Comparison of ENCODE assay signal across 1 cellular context in the genomic region with DNA sequence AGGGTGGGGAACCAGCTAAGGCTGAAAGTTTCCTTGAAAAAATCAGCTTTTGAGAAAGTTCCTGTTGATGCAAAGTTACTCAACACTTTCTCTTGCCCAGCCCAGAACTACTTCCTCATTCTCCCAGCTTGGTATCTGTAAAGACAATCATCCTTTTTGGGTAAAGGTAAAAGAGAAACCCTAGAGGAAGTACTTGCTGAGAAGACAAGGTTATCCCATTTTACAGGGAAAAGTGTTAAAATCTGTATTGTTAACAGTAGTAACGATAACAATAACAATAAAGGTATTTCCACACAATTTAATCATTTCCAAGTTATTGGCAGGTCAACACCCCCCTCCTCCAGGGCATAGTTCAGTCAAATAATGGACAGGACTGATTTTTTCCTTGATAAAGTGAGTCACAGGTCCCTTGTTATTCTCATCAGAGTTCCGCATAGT.
TF ChIP-seq lines count a peak whose summit lies in the region.

No MANE protein-coding gene starts in this region.

TF ChIP-seq in K562, 482 proteins besides CTCF, POLR2A, EP300 and RAD21 (continued from another document):
- TF ChIP-seq, protein P1, sequence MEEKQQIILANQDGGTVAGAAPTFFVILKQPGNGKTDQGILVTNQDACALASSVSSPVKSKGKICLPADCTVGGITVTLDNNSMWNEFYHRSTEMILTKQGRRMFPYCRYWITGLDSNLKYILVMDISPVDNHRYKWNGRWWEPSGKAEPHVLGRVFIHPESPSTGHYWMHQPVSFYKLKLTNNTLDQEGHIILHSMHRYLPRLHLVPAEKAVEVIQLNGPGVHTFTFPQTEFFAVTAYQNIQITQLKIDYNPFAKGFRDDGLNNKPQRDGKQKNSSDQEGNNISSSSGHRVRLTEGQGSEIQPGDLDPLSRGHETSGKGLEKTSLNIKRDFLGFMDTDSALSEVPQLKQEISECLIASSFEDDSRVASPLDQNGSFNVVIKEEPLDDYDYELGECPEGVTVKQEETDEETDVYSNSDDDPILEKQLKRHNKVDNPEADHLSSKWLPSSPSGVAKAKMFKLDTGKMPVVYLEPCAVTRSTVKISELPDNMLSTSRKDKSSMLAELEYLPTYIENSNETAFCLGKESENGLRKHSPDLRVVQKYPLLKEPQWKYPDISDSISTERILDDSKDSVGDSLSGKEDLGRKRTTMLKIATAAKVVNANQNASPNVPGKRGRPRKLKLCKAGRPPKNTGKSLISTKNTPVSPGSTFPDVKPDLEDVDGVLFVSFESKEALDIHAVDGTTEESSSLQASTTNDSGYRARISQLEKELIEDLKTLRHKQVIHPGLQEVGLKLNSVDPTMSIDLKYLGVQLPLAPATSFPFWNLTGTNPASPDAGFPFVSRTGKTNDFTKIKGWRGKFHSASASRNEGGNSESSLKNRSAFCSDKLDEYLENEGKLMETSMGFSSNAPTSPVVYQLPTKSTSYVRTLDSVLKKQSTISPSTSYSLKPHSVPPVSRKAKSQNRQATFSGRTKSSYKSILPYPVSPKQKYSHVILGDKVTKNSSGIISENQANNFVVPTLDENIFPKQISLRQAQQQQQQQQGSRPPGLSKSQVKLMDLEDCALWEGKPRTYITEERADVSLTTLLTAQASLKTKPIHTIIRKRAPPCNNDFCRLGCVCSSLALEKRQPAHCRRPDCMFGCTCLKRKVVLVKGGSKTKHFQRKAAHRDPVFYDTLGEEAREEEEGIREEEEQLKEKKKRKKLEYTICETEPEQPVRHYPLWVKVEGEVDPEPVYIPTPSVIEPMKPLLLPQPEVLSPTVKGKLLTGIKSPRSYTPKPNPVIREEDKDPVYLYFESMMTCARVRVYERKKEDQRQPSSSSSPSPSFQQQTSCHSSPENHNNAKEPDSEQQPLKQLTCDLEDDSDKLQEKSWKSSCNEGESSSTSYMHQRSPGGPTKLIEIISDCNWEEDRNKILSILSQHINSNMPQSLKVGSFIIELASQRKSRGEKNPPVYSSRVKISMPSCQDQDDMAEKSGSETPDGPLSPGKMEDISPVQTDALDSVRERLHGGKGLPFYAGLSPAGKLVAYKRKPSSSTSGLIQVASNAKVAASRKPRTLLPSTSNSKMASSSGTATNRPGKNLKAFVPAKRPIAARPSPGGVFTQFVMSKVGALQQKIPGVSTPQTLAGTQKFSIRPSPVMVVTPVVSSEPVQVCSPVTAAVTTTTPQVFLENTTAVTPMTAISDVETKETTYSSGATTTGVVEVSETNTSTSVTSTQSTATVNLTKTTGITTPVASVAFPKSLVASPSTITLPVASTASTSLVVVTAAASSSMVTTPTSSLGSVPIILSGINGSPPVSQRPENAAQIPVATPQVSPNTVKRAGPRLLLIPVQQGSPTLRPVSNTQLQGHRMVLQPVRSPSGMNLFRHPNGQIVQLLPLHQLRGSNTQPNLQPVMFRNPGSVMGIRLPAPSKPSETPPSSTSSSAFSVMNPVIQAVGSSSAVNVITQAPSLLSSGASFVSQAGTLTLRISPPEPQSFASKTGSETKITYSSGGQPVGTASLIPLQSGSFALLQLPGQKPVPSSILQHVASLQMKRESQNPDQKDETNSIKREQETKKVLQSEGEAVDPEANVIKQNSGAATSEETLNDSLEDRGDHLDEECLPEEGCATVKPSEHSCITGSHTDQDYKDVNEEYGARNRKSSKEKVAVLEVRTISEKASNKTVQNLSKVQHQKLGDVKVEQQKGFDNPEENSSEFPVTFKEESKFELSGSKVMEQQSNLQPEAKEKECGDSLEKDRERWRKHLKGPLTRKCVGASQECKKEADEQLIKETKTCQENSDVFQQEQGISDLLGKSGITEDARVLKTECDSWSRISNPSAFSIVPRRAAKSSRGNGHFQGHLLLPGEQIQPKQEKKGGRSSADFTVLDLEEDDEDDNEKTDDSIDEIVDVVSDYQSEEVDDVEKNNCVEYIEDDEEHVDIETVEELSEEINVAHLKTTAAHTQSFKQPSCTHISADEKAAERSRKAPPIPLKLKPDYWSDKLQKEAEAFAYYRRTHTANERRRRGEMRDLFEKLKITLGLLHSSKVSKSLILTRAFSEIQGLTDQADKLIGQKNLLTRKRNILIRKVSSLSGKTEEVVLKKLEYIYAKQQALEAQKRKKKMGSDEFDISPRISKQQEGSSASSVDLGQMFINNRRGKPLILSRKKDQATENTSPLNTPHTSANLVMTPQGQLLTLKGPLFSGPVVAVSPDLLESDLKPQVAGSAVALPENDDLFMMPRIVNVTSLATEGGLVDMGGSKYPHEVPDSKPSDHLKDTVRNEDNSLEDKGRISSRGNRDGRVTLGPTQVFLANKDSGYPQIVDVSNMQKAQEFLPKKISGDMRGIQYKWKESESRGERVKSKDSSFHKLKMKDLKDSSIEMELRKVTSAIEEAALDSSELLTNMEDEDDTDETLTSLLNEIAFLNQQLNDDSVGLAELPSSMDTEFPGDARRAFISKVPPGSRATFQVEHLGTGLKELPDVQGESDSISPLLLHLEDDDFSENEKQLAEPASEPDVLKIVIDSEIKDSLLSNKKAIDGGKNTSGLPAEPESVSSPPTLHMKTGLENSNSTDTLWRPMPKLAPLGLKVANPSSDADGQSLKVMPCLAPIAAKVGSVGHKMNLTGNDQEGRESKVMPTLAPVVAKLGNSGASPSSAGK (IDR thresholded peaks at IDR 0.05): no peak
- TF ChIP-seq NONO (IDR thresholded peaks at IDR 0.05; ENCODE audit: low read depth in 2 of 2, low read length in 1 of 2): 0 out of 4 replicates have a peak, but pooled peaks of 1 of the 2 experiments have one; percentile 39
- no peak for TF ChIP-seq CBX1 (IDR thresholded peaks at IDR 0.05; ENCODE audit: low read depth)
- peak; percentile 48; the same call in 1 of the 2 replicates for TF ChIP-seq GABPA (tag; conservative IDR thresholded peaks at IDR 0.05; ENCODE audit: low read depth)
- TF ChIP-seq FUS (optimal IDR thresholded peaks at IDR 0.05; ENCODE audit: low read depth, low read length): no peak
- peak in 1 of 2 experiments; percentile 14; a peak in 1 of 4 replicates for TF ChIP-seq RCOR1 (IDR thresholded peaks at IDR 0.05; ENCODE audit: borderline replicate concordance in 1 of 2, low read depth in 2 of 2, low read length in 2 of 2)
- TF ChIP-seq, protein P2, sequence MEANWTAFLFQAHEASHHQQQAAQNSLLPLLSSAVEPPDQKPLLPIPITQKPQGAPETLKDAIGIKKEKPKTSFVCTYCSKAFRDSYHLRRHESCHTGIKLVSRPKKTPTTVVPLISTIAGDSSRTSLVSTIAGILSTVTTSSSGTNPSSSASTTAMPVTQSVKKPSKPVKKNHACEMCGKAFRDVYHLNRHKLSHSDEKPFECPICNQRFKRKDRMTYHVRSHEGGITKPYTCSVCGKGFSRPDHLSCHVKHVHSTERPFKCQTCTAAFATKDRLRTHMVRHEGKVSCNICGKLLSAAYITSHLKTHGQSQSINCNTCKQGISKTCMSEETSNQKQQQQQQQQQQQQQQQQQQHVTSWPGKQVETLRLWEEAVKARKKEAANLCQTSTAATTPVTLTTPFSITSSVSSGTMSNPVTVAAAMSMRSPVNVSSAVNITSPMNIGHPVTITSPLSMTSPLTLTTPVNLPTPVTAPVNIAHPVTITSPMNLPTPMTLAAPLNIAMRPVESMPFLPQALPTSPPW (CRISPR knock-in tag; IDR thresholded peaks at IDR 0.05): peak; percentile 42
- TF ChIP-seq HMBOX1 (IDR thresholded peaks at IDR 0.05): 0 out of 2 replicates have a peak, but pooled peaks have one; percentile 8
- peak in 1 of 2 experiments; percentile 79; a peak in 3 of 4 replicates for TF ChIP-seq ETV6 (IDR thresholded peaks at IDR 0.05; ENCODE audit: borderline replicate concordance in 1 of 2, low read depth in 2 of 2, low read length in 1 of 2)
- TF ChIP-seq ETV6 (CRISPR knock-in tag; IDR thresholded peaks at IDR 0.05; ENCODE audit: borderline replicate concordance): no peak
- TF ChIP-seq NR2C1 (IDR thresholded peaks at IDR 0.05): no peak
- TF ChIP-seq NR2C1 (tag; IDR thresholded peaks at IDR 0.05): peak; percentile 37; the same call in 1 of the 2 replicates
- peak; percentile 27; the same call in 1 of the 2 replicates for TF ChIP-seq GATA2 (CRISPR knock-in tag; IDR thresholded peaks at IDR 0.05)
- TF ChIP-seq ZNF518B (CRISPR knock-in tag; IDR thresholded peaks at IDR 0.05): no peak
- TF ChIP-seq TCF7 (IDR thresholded peaks at IDR 0.05; ENCODE audit: borderline replicate concordance): no peak
- no peak for TF ChIP-seq AFF4 (CRISPR knock-in tag; IDR thresholded peaks at IDR 0.05)
- TF ChIP-seq LCOR (CRISPR knock-in tag; IDR thresholded peaks at IDR 0.05): peak; percentile 44; the same call in 1 of the 2 replicates
- TF ChIP-seq NFIC (IDR thresholded peaks at IDR 0.05): peak; percentile 46
- peak; percentile 42; the same call in 1 of the 2 replicates for TF ChIP-seq ARID1B (IDR thresholded peaks at IDR 0.05)
- no peak for TF ChIP-seq ZNF124 (CRISPR knock-in tag; IDR thresholded peaks at IDR 0.05)
- TF ChIP-seq MAZ (CRISPR knock-in tag; conservative IDR thresholded peaks at IDR 0.05 in 1 of 2, IDR thresholded peaks at IDR 0.05 in 1 of 2): no peak
- peak; percentile 63; the same call in 1 of the 2 replicates for TF ChIP-seq ZNF766 (CRISPR knock-in tag; conservative IDR thresholded peaks at IDR 0.05)
